8 cellular contexts compared by ENCODE assay signal in genomic region chr11:69048056-69048717, GRCh38. TPM values are rescaled to one million over a fixed set of nuclear protein-coding genes. Genes with fewer than 3 reads are reported as not detected.
DNase-seq lines count a peak whose midpoint lies in the region; ATAC-seq and TF ChIP-seq lines count a peak whose summit lies in the region.

No MANE protein-coding gene starts in this region.

- no peaks in the 10 kb centered on the region for H3K36me3 Mint-ChIP-seq in CD4-positive, CD25-positive, alpha-beta regulatory T cell
- no peaks in the 10 kb centered on the region for H3K36me3 Mint-ChIP-seq in natural killer cell

- no peak for ATAC-seq in CD4-positive, CD25-positive, alpha-beta regulatory T cell (ENCODE audit: low read depth in 2 of 2)
- ATAC-seq in natural killer cell (no peak), HG03354 (IDR thresholded peaks at IDR 0.05; ENCODE audit: poor library complexity, severe bottlenecking, unreplicated experiment) (no peak)

- peak overlapping the region; percentile 82 to 91 (median 90) for H3K27ac Mint-ChIP-seq in CD4-positive, CD25-positive, alpha-beta regulatory T cell
- peak overlapping the region; percentile 48 to 83 for H3K27ac Mint-ChIP-seq in natural killer cell

- H2AFZ ChIP-seq in KMS-11 (ENCODE audit: low read depth) = peak overlapping the region; percentile 81

- no peaks in the 10 kb centered on the region for H3K9me3 Mint-ChIP-seq in CD4-positive, CD25-positive, alpha-beta regulatory T cell
- no peaks in the 10 kb centered on the region for H3K9me3 Mint-ChIP-seq in natural killer cell

- H3K9ac ChIP-seq in KMS-11 = no peak overlapping the region

- DNase-seq in CD4-positive, CD25-positive, alpha-beta regulatory T cell = no peak
- DNase-seq in caudate nucleus (lab: John Stamatoyannopoulos, UW) (no peak), natural killer cell (no peak), HT-29 (ENCODE audit: low spot score) (no peak), NOMO-1 treated with dmso at 0.1 percent for 144 hours (lab: John Stamatoyannopoulos, UW; ENCODE audit: unreplicated experiment) (no peak)
- no peak for DNase-seq in effector CD8-positive, alpha-beta T cell (lab: John Stamatoyannopoulos, UW)

- TF ChIP-seq CTCF in KMS-11 (conservative IDR thresholded peaks at IDR 0.05; ENCODE audit: low read depth, low read length) = no peak
- no peak for TF ChIP-seq CTCF in natural killer cell (IDR thresholded peaks at IDR 0.05)

- no peaks in the 10 kb centered on the region for H3K9me3 ChIP-seq in CD4-positive, CD25-positive, alpha-beta regulatory T cell (ENCODE audit: control insufficient read depth in 2 of 2, low read length in 2 of 2)

- peaks cover 8% of the 10 kb centered on the region; the same call in 1 of the 2 replicates for H3K79me2 ChIP-seq in KMS-11 (ENCODE audit: insufficient read depth, low read depth)

- intact Hi-C loops in natural killer cell (cut with micrococcal nuclease) = loop anchor here (2.0 kb wide), 1 partner anchor 49 kb away; no protein-coding TSS in a partner anchor

- H4K20me1 ChIP-seq in KMS-11 (ENCODE audit: insufficient read depth) = no peaks in the 10 kb centered on the region

- H3K4me3 Mint-ChIP-seq in CD4-positive, CD25-positive, alpha-beta regulatory T cell = peak overlapping the region; percentile 83 to 93 (median 85)
- peak overlapping the region; percentile 70 for H3K4me3 Mint-ChIP-seq in natural killer cell

- peaks cover 29% of the 10 kb centered on the region for H3K4me1 ChIP-seq in CD4-positive, CD25-positive, alpha-beta regulatory T cell (ENCODE audit: control insufficient read depth, insufficient read depth, low read length, poor library complexity, severe bottlenecking)
- H3K4me1 ChIP-seq in KMS-11 (ENCODE audit: low read depth, poor library complexity, severe bottlenecking) = peaks cover 53% of the 10 kb centered on the region

- peak overlapping the region; percentile 96 for H3K27ac ChIP-seq in CD4-positive, CD25-positive, alpha-beta regulatory T cell (ENCODE audit: insufficient read depth, low read length, poor library complexity, severe bottlenecking)
- H3K27ac ChIP-seq in KMS-11 (no peak overlapping the region), caudate nucleus (ENCODE audit: low read depth, low read length) (peak overlapping the region; percentile 73)

- peak overlapping the region; percentile 71; the same call in 1 of the 2 replicates for H3K4me2 ChIP-seq in KMS-11

- H3K4me1 Mint-ChIP-seq in CD4-positive, CD25-positive, alpha-beta regulatory T cell = peaks cover 16 to 45% (median 24%) of the 10 kb centered on the region in 4 donors
- H3K4me1 Mint-ChIP-seq in natural killer cell = peaks cover 13 to 20% of the 10 kb centered on the region in 2 donors

- H3K27me3 Mint-ChIP-seq in CD4-positive, CD25-positive, alpha-beta regulatory T cell = peaks cover 18% of the 10 kb centered on the region
- peaks cover 2 to 29% of the 10 kb centered on the region in 2 donors for H3K27me3 Mint-ChIP-seq in natural killer cell (ENCODE audit: low read depth in 2 of 2)

- no peaks in the 10 kb centered on the region for H3K36me3 ChIP-seq in CD4-positive, CD25-positive, alpha-beta regulatory T cell (ENCODE audit: control insufficient read depth, insufficient read depth, low read length)
- H3K36me3 ChIP-seq in KMS-11 (ENCODE audit: insufficient read depth) = no peaks in the 10 kb centered on the region

- H3K27me3 ChIP-seq in CD4-positive, CD25-positive, alpha-beta regulatory T cell (ENCODE audit: control insufficient read depth, insufficient read depth, low read length) = no peaks in the 10 kb centered on the region
- H3K27me3 ChIP-seq in KMS-11 (ENCODE audit: insufficient read depth, low read depth) = no peaks in the 10 kb centered on the region

- H3K4me3 ChIP-seq in CD4-positive, CD25-positive, alpha-beta regulatory T cell (ENCODE audit: low read depth, low read length) = peak overlapping the region; percentile 61
- no peak overlapping the region for H3K4me3 ChIP-seq in KMS-11 (IDR thresholded peaks at IDR 0.05; ENCODE audit: insufficient read depth, low read depth, low read length)

RNA-seq across cellular contexts. Expression of gene TPCN2, which starts 0.5 kb away (rescaled TPM):
- 20.5 TPM for total RNA-seq in CD4-positive, CD25-positive, alpha-beta regulatory T cell
- polyA plus RNA-seq in CD4-positive, CD25-positive, alpha-beta regulatory T cell = 1 to 10 TPM; 5.9 to 8.3 (median 6.3) TPM
- 10 to 100 TPM; 14.9 to 18.3 (median 18.2) TPM for total RNA-seq in natural killer cell
- 21.9 and 25.1 TPM in 2 replicates for total RNA-seq in HT-29 (2014; rRNA removed; shearing (Covaris generic))

RNA-seq across cellular contexts. Expression of gene MRGPRF, which starts 35.1 kb away (rescaled TPM):
- not detected for total RNA-seq in CD4-positive, CD25-positive, alpha-beta regulatory T cell
- polyA plus RNA-seq in CD4-positive, CD25-positive, alpha-beta regulatory T cell = not detected
- not detected for total RNA-seq in natural killer cell
- total RNA-seq in HT-29 (2014; rRNA removed; shearing (Covaris generic)) = 0.05 TPM in 2 replicates
